Comparison of ENCODE assay signal across 8 cellular contexts in genomic region chrX:55056820-55057690, GRCh38. TPM values are rescaled to one million over a fixed set of nuclear protein-coding genes. Genes with fewer than 3 reads are reported as not detected.
DNase-seq lines count a peak whose midpoint lies in the region; ATAC-seq and TF ChIP-seq lines count a peak whose summit lies in the region.

No MANE protein-coding gene starts in this region.

- peak overlapping the region; percentile 11 to 81 (median 68) for H3K4me3 Mint-ChIP-seq in CD4-positive, CD25-positive, alpha-beta regulatory T cell
- peak overlapping the region; percentile 70 for H3K4me3 Mint-ChIP-seq in memory B cell

- peak overlapping the region; percentile 78 for H3K4me3 ChIP-seq in CD4-positive, CD25-positive, alpha-beta regulatory T cell (ENCODE audit: low read depth, low read length)
- H3K4me3 ChIP-seq in MM.1S (ENCODE audit: low read length) (no peak overlapping the region; the same call in 1 of the 2 replicates), mammary epithelial cell (replicated peaks in 1 of 3; ENCODE audit: insufficient read depth in 1 of 3, low read depth in 2 of 3, low read length in 3 of 3) (no peak overlapping the region)

- no peaks in the 10 kb centered on the region for H3K79me2 ChIP-seq in MM.1S (ENCODE audit: low read length)
- H3K79me2 ChIP-seq in mammary epithelial cell (ENCODE audit: insufficient read depth, low read length) = no peaks in the 10 kb centered on the region

- no TSS peak for BruUV-seq in mammary epithelial cell (replicated peaks; lab: Mats Ljungman, UMichigan)

- intact Hi-C loops in mammary epithelial cell (cut with micrococcal nuclease) = loop anchor here (1.0 to 5.0 kb wide), 3 partner anchors 79 to 1740 kb away; no protein-coding TSS in a partner anchor

- H3K36me3 Mint-ChIP-seq in CD4-positive, CD25-positive, alpha-beta regulatory T cell = no peaks in the 10 kb centered on the region
- peaks cover 0 to under 1% of the 10 kb centered on the region in 2 donors for H3K36me3 Mint-ChIP-seq in activated naive CD4-positive, alpha-beta T cell treated with anti-CD3 and anti-CD28 coated beads, Interleukin-2, amount 50 U/mL, for 72 hours
- H3K36me3 Mint-ChIP-seq in memory B cell = no peaks in the 10 kb centered on the region

- peaks cover 0 to 3% (median 0%) of the 10 kb centered on the region in 7 donors for H3K9me3 Mint-ChIP-seq in CD4-positive, CD25-positive, alpha-beta regulatory T cell
- H3K9me3 Mint-ChIP-seq in activated naive CD4-positive, alpha-beta T cell treated with anti-CD3 and anti-CD28 coated beads, Interleukin-2, amount 50 U/mL, for 72 hours = peaks cover 0 to 4% of the 10 kb centered on the region in 2 donors
- no peaks in the 10 kb centered on the region for H3K9me3 Mint-ChIP-seq in memory B cell

- H3K4me2 ChIP-seq in MM.1S (ENCODE audit: low read depth, low read length) (peak overlapping the region; percentile 47), mammary epithelial cell (ENCODE audit: insufficient read depth, low read depth, low read length) (no peak overlapping the region)

- peaks cover 5% of the 10 kb centered on the region for H3K27me3 Mint-ChIP-seq in CD4-positive, CD25-positive, alpha-beta regulatory T cell
- H3K27me3 Mint-ChIP-seq in memory B cell = peaks cover 1% of the 10 kb centered on the region

- no peaks in the 10 kb centered on the region for H3F3A ChIP-seq in MM.1S (ENCODE audit: insufficient read depth, low read length)

- peak overlapping the region; percentile 36 to 73 (median 38) for H3K27ac Mint-ChIP-seq in CD4-positive, CD25-positive, alpha-beta regulatory T cell
- H3K27ac Mint-ChIP-seq in activated naive CD4-positive, alpha-beta T cell treated with anti-CD3 and anti-CD28 coated beads, Interleukin-2, amount 50 U/mL, for 72 hours = peak overlapping the region; percentile 77 to 85
- no peak overlapping the region for H3K27ac Mint-ChIP-seq in memory B cell

- H3K27ac ChIP-seq in CD4-positive, CD25-positive, alpha-beta regulatory T cell (ENCODE audit: insufficient read depth, low read length, poor library complexity, severe bottlenecking) = no peak overlapping the region
- H3K27ac ChIP-seq in MM.1S (ENCODE audit: low read length) = no peak overlapping the region
- no peak overlapping the region for H3K27ac ChIP-seq in mammary epithelial cell (ENCODE audit: insufficient read depth, low read depth, low read length)

- DNase-seq in CD4-positive, CD25-positive, alpha-beta regulatory T cell = peak; percentile 10 to 54 (median 40)
- DNase-seq in MM.1S (peak; percentile 28), memory B cell (ENCODE audit: low spot score in 2 of 2) (no peak), NCI-H446 treated with DMSO at 0.1 percent for 48 hours (lab: John Stamatoyannopoulos, UW) (no peak), mammary epithelial cell (no peak), AML-193 (lab: John Stamatoyannopoulos, UW) (no peak)
- DNase-seq in activated naive CD4-positive, alpha-beta T cell treated with anti-CD3 and anti-CD28 coated beads, Interleukin-2, amount 50 U/mL, for 72 hours (ENCODE audit: low spot score in 2 of 2) = peak in 1 of 2 donors; percentile 1

- dilution Hi-C loops in mammary epithelial cell (cut with HindIII; ENCODE audit: low sequenced_read_pairs) = no loop called here

- WGBS in mammary epithelial cell (ENCODE audit: low coverage, missing lambda C conversion rate) = 37% methylated on average over 7 of the region's 7 CpGs

- H2AFZ ChIP-seq in MM.1S (ENCODE audit: low read length) (0 out of 2 replicates have a peak overlapping the region, but pooled peaks have one; percentile 24), mammary epithelial cell (ENCODE audit: low read depth, low read length) (no peak overlapping the region)

- H4K20me1 ChIP-seq in MM.1S (ENCODE audit: insufficient read depth, low read length) = no peaks in the 10 kb centered on the region
- no peaks in the 10 kb centered on the region for H4K20me1 ChIP-seq in mammary epithelial cell (ENCODE audit: insufficient read depth, low read length)

- in situ Hi-C loops in mammary epithelial cell (cut with MboI; ENCODE audit: low sequenced_read_pairs in 2 of 2) = no loop called here

- TF ChIP-seq CTCF in MM.1S (IDR thresholded peaks at IDR 0.05; ENCODE audit: low read length) (no peak), mammary epithelial cell (conservative IDR thresholded peaks at IDR 0.05 in 1 of 2, IDR thresholded peaks at IDR 0.05 in 1 of 2; ENCODE audit: extremely low read depth in 1 of 2, insufficient read depth in 1 of 2, low read depth in 1 of 2, low read length in 2 of 2) (no peak)

- no peak overlapping the region for H3K9ac ChIP-seq in MM.1S (ENCODE audit: low read length)
- H3K9ac ChIP-seq in mammary epithelial cell (ENCODE audit: insufficient read depth, low read length) = no peak overlapping the region

- H3K27me3 ChIP-seq in CD4-positive, CD25-positive, alpha-beta regulatory T cell (ENCODE audit: control insufficient read depth, insufficient read depth, low read length) = no peaks in the 10 kb centered on the region
- H3K27me3 ChIP-seq in MM.1S (replicated peaks; ENCODE audit: insufficient read depth, low read length) (no peaks in the 10 kb centered on the region), mammary epithelial cell (ENCODE audit: insufficient read depth, low read length) (peaks cover 8% of the 10 kb centered on the region)

- H3K4me1 ChIP-seq in CD4-positive, CD25-positive, alpha-beta regulatory T cell (ENCODE audit: control insufficient read depth, insufficient read depth, low read length, poor library complexity, severe bottlenecking) = peaks cover 14% of the 10 kb centered on the region
- H3K4me1 ChIP-seq in MM.1S (ENCODE audit: low read length) (no peaks in the 10 kb centered on the region), mammary epithelial cell (ENCODE audit: insufficient read depth, low read length) (no peaks in the 10 kb centered on the region)

- peak; percentile 72 to 85 for ATAC-seq in CD4-positive, CD25-positive, alpha-beta regulatory T cell (ENCODE audit: low read depth in 2 of 2)
- peak; percentile 81 for ATAC-seq in activated naive CD4-positive, alpha-beta T cell treated with anti-CD3 and anti-CD28 coated beads, Interleukin-2, amount 50 U/mL, for 72 hours
- peak; percentile 41 for ATAC-seq in memory B cell (ENCODE audit: low read depth)
- ATAC-seq in HG02588 (IDR thresholded peaks at IDR 0.05; ENCODE audit: unreplicated experiment) = no peak

- H3K36me3 ChIP-seq in CD4-positive, CD25-positive, alpha-beta regulatory T cell (ENCODE audit: control insufficient read depth, insufficient read depth, low read length) = no peaks in the 10 kb centered on the region
- H3K36me3 ChIP-seq in MM.1S (replicated peaks; ENCODE audit: insufficient read depth, low read length) (no peaks in the 10 kb centered on the region), mammary epithelial cell (ENCODE audit: insufficient read depth, low read length) (no peaks in the 10 kb centered on the region)

- CTCF ChIA-PET in mammary epithelial cell (lab: Charles Lee; ENCODE audit: low non-redundant PET) = no interaction called here

- H3K9me2 ChIP-seq in MM.1S (replicated peaks; ENCODE audit: insufficient read depth, low read length) = no peaks in the 10 kb centered on the region

- no peaks in the 10 kb centered on the region for H3K9me3 ChIP-seq in CD4-positive, CD25-positive, alpha-beta regulatory T cell (ENCODE audit: control insufficient read depth in 2 of 2, low read length in 2 of 2)
- no peaks in the 10 kb centered on the region for H3K9me3 ChIP-seq in MM.1S (replicated peaks; ENCODE audit: insufficient read depth, low read length)
- no peaks in the 10 kb centered on the region for H3K9me3 ChIP-seq in mammary epithelial cell (replicated peaks; ENCODE audit: insufficient read depth, low read length)

- H3K4me1 Mint-ChIP-seq in CD4-positive, CD25-positive, alpha-beta regulatory T cell = peaks cover 0 to 17% (median 13%) of the 10 kb centered on the region in 4 donors
- H3K4me1 Mint-ChIP-seq in memory B cell = peaks cover 11% of the 10 kb centered on the region

RNA-seq across cellular contexts. Expression of gene PAGE2B, which starts 17.8 kb away (rescaled TPM):
- total RNA-seq in CD4-positive, CD25-positive, alpha-beta regulatory T cell = not detected
- not detected for polyA plus RNA-seq in CD4-positive, CD25-positive, alpha-beta regulatory T cell
- total RNA-seq in activated naive CD4-positive, alpha-beta T cell treated with anti-CD3 and anti-CD28 coated beads, Interleukin-2, amount 50 U/mL, for 72 hours = 1 to 10 TPM; 1.3 to 1.6 TPM
- total RNA-seq in mammary epithelial cell = not detected
- not detected for polyA plus RNA-seq in mammary epithelial cell
- not detected for polyA minus RNA-seq in mammary epithelial cell

RNA-seq across cellular contexts. Expression of gene ALAS2, which starts 26.3 kb away (rescaled TPM):
- not detected for total RNA-seq in CD4-positive, CD25-positive, alpha-beta regulatory T cell
- not detected for polyA plus RNA-seq in CD4-positive, CD25-positive, alpha-beta regulatory T cell
- total RNA-seq in activated naive CD4-positive, alpha-beta T cell treated with anti-CD3 and anti-CD28 coated beads, Interleukin-2, amount 50 U/mL, for 72 hours = not detected
- not detected for total RNA-seq in mammary epithelial cell
- not detected for polyA plus RNA-seq in mammary epithelial cell
- polyA minus RNA-seq in mammary epithelial cell = not detected

RNA-seq across cellular contexts. Expression of gene PAGE2, which starts 31.8 kb away (rescaled TPM):
- not detected for total RNA-seq in CD4-positive, CD25-positive, alpha-beta regulatory T cell
- not detected for polyA plus RNA-seq in CD4-positive, CD25-positive, alpha-beta regulatory T cell
- total RNA-seq in activated naive CD4-positive, alpha-beta T cell treated with anti-CD3 and anti-CD28 coated beads, Interleukin-2, amount 50 U/mL, for 72 hours = under 1 TPM in 1 of 2 donors, not detected in 1; 0.73 TPM
- not detected for total RNA-seq in mammary epithelial cell
- polyA plus RNA-seq in mammary epithelial cell = not detected
- polyA minus RNA-seq in mammary epithelial cell = not detected

RNA-seq across cellular contexts. Expression of gene APEX2, which starts 56.9 kb away (rescaled TPM):
- 9.4 TPM for total RNA-seq in CD4-positive, CD25-positive, alpha-beta regulatory T cell
- 10 to 100 TPM; 16.5 to 21.6 (median 18.7) TPM for polyA plus RNA-seq in CD4-positive, CD25-positive, alpha-beta regulatory T cell
- 10 to 100 TPM; 34.6 to 40.0 TPM for total RNA-seq in activated naive CD4-positive, alpha-beta T cell treated with anti-CD3 and anti-CD28 coated beads, Interleukin-2, amount 50 U/mL, for 72 hours
- total RNA-seq in mammary epithelial cell = 10 to 100 TPM in 1 of 2 donors, 1 to 10 TPM in 1; 7.3 to 22.3 TPM
- 33.0 TPM for polyA plus RNA-seq in mammary epithelial cell
- polyA minus RNA-seq in mammary epithelial cell = 25.2 TPM

Comparison
In these comparisons a context has a peak if more than half of its experiments do, and no peak if none do; other contexts are left out.
1. DNase-seq: peak in CD4-positive, CD25-positive, alpha-beta regulatory T cell (3 of 3) and MM.1S (single experiment); none in memory B cell (0 of 2), NCI-H446 treated with DMSO at 0.1 percent for 48 hours (single experiment), mammary epithelial cell (single experiment) and AML-193 (0 of 2).